14 cellular contexts compared by ENCODE assay signal in genomic region chr2:47190188-47190818, GRCh38. TPM values are rescaled to one million over a fixed set of nuclear protein-coding genes. Genes with fewer than 3 reads are reported as not detected.
DNase-seq lines count a peak whose midpoint lies in the region; ATAC-seq, FAIRE-seq and TF ChIP-seq lines count a peak whose summit lies in the region.
"Had no signal": no experiment of that assay in that cellular context is flagged by ENCODE, and none has a peak within 500 bp of the region (broad histone marks: within the 10 kb centered on the region; RNA-seq: fewer than 3 reads in every experiment).

No MANE protein-coding gene starts in this region.

- peaks cover 64% of the 10 kb centered on the region for H3K4me1 ChIP-seq in ACC112 (ENCODE audit: control insufficient read depth, insufficient read depth, low read length, unreplicated experiment)
- H3K4me1 ChIP-seq in mucosa of descending colon (ENCODE audit: low read depth) = peaks cover 5% of the 10 kb centered on the region
- H3K4me1 ChIP-seq in prostate gland (replicated peaks) = peaks cover 7% of the 10 kb centered on the region

- H3K27me3 ChIP-seq in ACC112 (ENCODE audit: insufficient read depth, low read length) (no peaks in the 10 kb centered on the region), bronchial epithelial cell (ENCODE audit: control insufficient read depth, insufficient read depth, low read length) (no peaks in the 10 kb centered on the region), prostate gland (replicated peaks; ENCODE audit: insufficient read depth) (no peaks in the 10 kb centered on the region)
- H3K27me3 ChIP-seq: BE2C, neural progenitor cell, testis had no signal

- no peaks in the 10 kb centered on the region for H3K79me2 ChIP-seq in ACC112 (ENCODE audit: control insufficient read depth, insufficient read depth, low read length, unreplicated experiment)

- H3K4me3 ChIP-seq in ACC112 (ENCODE audit: low read depth, low read length) (peak overlapping the region; percentile 27; the same call in 1 of the 2 replicates), bronchial epithelial cell (ENCODE audit: low read depth, low read length) (no peak overlapping the region), mucosa of descending colon (no peak overlapping the region), prostate gland (no peak overlapping the region)
- H3K4me3 ChIP-seq: neural progenitor cell, testis had no signal

- DNase-seq in NCI-H2029 (lab: John Stamatoyannopoulos, UW) (peak; percentile 27), bronchial epithelial cell (ENCODE audit: low read depth) (peak; percentile 60), mucosa of descending colon (no peak), prostate gland (ENCODE audit: low spot score) (no peak), mesenteric fat pad (ENCODE audit: low spot score) (no peak), COLO668 (lab: John Stamatoyannopoulos, UW; ENCODE audit: unreplicated experiment) (no peak)
- DNase-seq: activated CD4-positive, alpha-beta T cell treated with anti-CD3 and anti-CD28 coated beads for 1 hour; activated gamma-delta T cell; BE2C; NCI-H1694 treated with DMSO at 0.1 percent for 48 hours; testis had no signal

- peak; percentile 42 for ATAC-seq in mucosa of descending colon
- ATAC-seq in HG02678 (IDR thresholded peaks at IDR 0.05; ENCODE audit: unreplicated experiment) = no peak

- H3K36me3 ChIP-seq in ACC112 (ENCODE audit: insufficient read depth, low read length) (no peaks in the 10 kb centered on the region), bronchial epithelial cell (ENCODE audit: control insufficient read depth, insufficient read depth, low read length) (no peaks in the 10 kb centered on the region), mucosa of descending colon (ENCODE audit: low read depth) (no peaks in the 10 kb centered on the region), prostate gland (no peaks in the 10 kb centered on the region)
- H3K36me3 ChIP-seq: BE2C, neural progenitor cell had no signal

- no peak for TF ChIP-seq POLR2A in prostate gland (IDR thresholded peaks at IDR 0.05)

- TF ChIP-seq CTCF in bronchial epithelial cell (IDR thresholded peaks at IDR 0.05; ENCODE audit: insufficient read depth, low read length, severe bottlenecking) = no peak
- TF ChIP-seq CTCF in mucosa of descending colon (IDR thresholded peaks at IDR 0.05) = no peak
- no peak for TF ChIP-seq CTCF in prostate gland (IDR thresholded peaks at IDR 0.05)

- H3K27ac ChIP-seq in ACC112 (ENCODE audit: low read depth, low read length) = peak overlapping the region; percentile 77
- H3K27ac ChIP-seq in prostate gland = no peak overlapping the region
- H3K27ac ChIP-seq: neural progenitor cell, testis had no signal

- no peak for FAIRE-seq in bronchial epithelial cell (lab: Jason Lieb, UNC)

- intact Hi-C loops in mucosa of descending colon (cut with DNase I, micrococcal nuclease) (no loop called here), prostate gland (cut with DNase I) (no loop called here)

- 68% methylated on average over 1 of the region's 1 CpG for WGBS in prostate gland

- H2AFZ ChIP-seq in ACC112 (ENCODE audit: low read length, unreplicated experiment) = no peak overlapping the region
- H2AFZ ChIP-seq: neural progenitor cell had no signal

- no peaks in the 10 kb centered on the region for H3K9me3 ChIP-seq in mucosa of descending colon
- H3K9me3 ChIP-seq in prostate gland = no peaks in the 10 kb centered on the region
- H3K9me3 ChIP-seq: BE2C, testis had no signal

RNA-seq across cellular contexts. Expression of gene CALM2, which starts 14.0 kb away (rescaled TPM):
- total RNA-seq in bronchial epithelial cell (542 and 567 TPM in 2 replicates), mucosa of descending colon (100 to 1,000 TPM; 576 to 657 (median 608) TPM), prostate gland (100 to 1,000 TPM; 391 to 511 TPM), mesenteric fat pad (354 TPM)

RNA-seq across cellular contexts. Expression of gene STPG4, which starts 35.2 kb away (rescaled TPM):
- total RNA-seq in bronchial epithelial cell (under 0.01 and 0.51 TPM in 2 replicates), mucosa of descending colon (under 1 TPM in 2 of 3 donors, not detected in 1; 0.46 to 0.63 TPM), prostate gland (1 to 10 TPM in 1 of 2 donors, not detected in 1; 1.4 TPM), mesenteric fat pad (not detected)

Comparison
In these comparisons a context has a peak if more than half of its experiments do, and no peak if none do; other contexts are left out.
1. DNase-seq: peak in NCI-H2029 (single experiment) and bronchial epithelial cell (single experiment); none in mucosa of descending colon (0 of 3), prostate gland (single experiment), mesenteric fat pad (single experiment) and COLO668 (single experiment).